10 cellular contexts compared by ENCODE assay signal in genomic region chrX:147859666-147860065, GRCh38.
"Had no signal": no experiment of that assay in that cellular context is flagged by ENCODE, and none has a peak within 500 bp of the region (broad histone marks: within the 10 kb centered on the region; RNA-seq: fewer than 3 reads in every experiment).

No MANE protein-coding gene starts in this region.

- H3K36me3 ChIP-seq: HAP-1 had no signal

- DNase-seq: GM23248, GOT3, H7, HFFc6, IMR-90, KG1 had no signal

- H3K9me3 ChIP-seq: HAP-1 had no signal

- H3K27ac Mint-ChIP-seq: HFFc6 had no signal

- H3K4me3 ChIP-seq: GM23248, HAP-1, K562 had no signal

- ATAC-seq: HCT116, K562 had no signal

- FAIRE-seq: K562 had no signal

- H3K4me1 ChIP-seq: HAP-1 had no signal

- H3K9me3 Mint-ChIP-seq: HFFc6 had no signal

- H3K4me3 Mint-ChIP-seq: HFFc6 had no signal

- H3K9ac ChIP-seq: GM23248 had no signal

- H3K27ac ChIP-seq: GM23248, HL-60 had no signal
